Comparison of ENCODE assay signal across 26 cellular contexts in genomic region chr10:45490277-45490676, GRCh38.
"Had no signal": no experiment of that assay in that cellular context is flagged by ENCODE, and none has a peak within 500 bp of the region (broad histone marks: within the 10 kb centered on the region; RNA-seq: fewer than 3 reads in every experiment).

No MANE protein-coding gene starts in this region.

- H3K36me3 Mint-ChIP-seq: stimulated activated effector memory CD8-positive, alpha-beta T cell treated with anti-CD3 and anti-CD28 coated beads, Interleukin-12 subunit alpha, Interleukin-12 subunit beta, amount 100 ng/mL, for 72 hours had no signal

- H3K27ac ChIP-seq: suprapubic skin, testis, thoracic aorta, thyroid gland, tibial artery, tibial nerve, transverse colon, upper lobe of left lung, upper lobe of right lung, uterus, vagina had no signal

- H3K4me3 Mint-ChIP-seq: stimulated activated effector memory CD8-positive, alpha-beta T cell treated with anti-CD3 and anti-CD28 coated beads, Interleukin-12 subunit alpha, Interleukin-12 subunit beta, amount 100 ng/mL, for 72 hours; stimulated activated naive B cell treated with anti-CD40 and anti-IgM and Interleukin-4, amounts not matched to agents 10 μg/mL and 1 μg/mL and 100 μg/mL, for 72 hours; stimulated activated naive CD8-positive, alpha-beta T cell treated with anti-CD3 and anti-CD28 coated beads, Interleukin-15, amount 100 ng/mL, for 72 hours; stimulated activated naive CD8-positive, alpha-beta T cell treated with anti-CD3 and anti-CD28 coated beads, Interleukin-15, Interleukin-2, amounts not matched to agents 100 ng/mL and 50 ng/mL, for 24 hours; type B pancreatic cell had no signal

- H3K27me3 Mint-ChIP-seq: stimulated activated naive B cell treated with anti-CD40 and anti-IgM and Interleukin-4, amounts not matched to agents 10 μg/mL and 1 μg/mL and 100 μg/mL, for 72 hours; stimulated activated naive CD8-positive, alpha-beta T cell treated with anti-CD3 and anti-CD28 coated beads, Interleukin-15, amount 100 ng/mL, for 72 hours; stimulated activated naive CD8-positive, alpha-beta T cell treated with anti-CD3 and anti-CD28 coated beads, Interleukin-15, Interleukin-2, amounts not matched to agents 100 ng/mL and 50 ng/mL, for 24 hours; type B pancreatic cell had no signal

- H3K27me3 ChIP-seq: suprapubic skin, testis, thyroid gland, tibial artery, tibial nerve, transverse colon, upper lobe of left lung, upper lobe of right lung, uterus, vagina had no signal

- H3K9me3 ChIP-seq: suprapubic skin, testis, thoracic aorta, thyroid gland, tibial artery, upper lobe of right lung, uterus, vagina had no signal

- H3K4me3 ChIP-seq: suprapubic skin, testis, thoracic aorta, thyroid gland, tibial artery, tibial nerve, transverse colon, upper lobe of left lung, upper lobe of right lung, uterus, vagina had no signal

- ATAC-seq: stimulated activated effector memory CD8-positive, alpha-beta T cell treated with anti-CD3 and anti-CD28 coated beads, Interleukin-12 subunit alpha, Interleukin-12 subunit beta, amount 100 ng/mL, for 72 hours; stimulated activated naive B cell treated with anti-CD40 and anti-IgM and Interleukin-4, amounts not matched to agents 10 μg/mL and 1 μg/mL and 100 μg/mL, for 72 hours; stimulated activated naive CD8-positive, alpha-beta T cell treated with anti-CD3 and anti-CD28 coated beads, Interleukin-15, amount 100 ng/mL, for 72 hours; stimulated activated naive CD8-positive, alpha-beta T cell treated with anti-CD3 and anti-CD28 coated beads, Interleukin-15, Interleukin-2, amounts not matched to agents 100 U/mL and 50 U/mL, for 24 hours; upper lobe of right lung had no signal

- H3K36me3 ChIP-seq: thoracic aorta, thyroid gland, uterus, vagina had no signal

- H3K27ac Mint-ChIP-seq: stimulated activated effector memory CD8-positive, alpha-beta T cell treated with anti-CD3 and anti-CD28 coated beads, Interleukin-12 subunit alpha, Interleukin-12 subunit beta, amount 100 ng/mL, for 72 hours; stimulated activated naive B cell treated with anti-CD40 and anti-IgM and Interleukin-4, amounts not matched to agents 10 μg/mL and 1 μg/mL and 100 μg/mL, for 72 hours; stimulated activated naive CD8-positive, alpha-beta T cell treated with anti-CD3 and anti-CD28 coated beads, Interleukin-15, amount 100 ng/mL, for 72 hours; stimulated activated naive CD8-positive, alpha-beta T cell treated with anti-CD3 and anti-CD28 coated beads, Interleukin-15, Interleukin-2, amounts not matched to agents 100 ng/mL and 50 ng/mL, for 24 hours; type B pancreatic cell had no signal

- DNase-seq: stimulated activated CD4-positive, alpha-beta T cell treated with anti-CD3 and anti-CD28 coated beads, Interleukin-2, amount 100 ng/mL, for 24 hours; stimulated activated CD4-positive, alpha-beta T cell treated with anti-CD3 and anti-CD28 coated beads, Interleukin-2, amount 100 ng/mL, for 48 hours; stimulated activated CD4-positive, alpha-beta T cell treated with anti-CD3 and anti-CD28 coated beads, Interleukin-4, amount 100 ng/mL, for 1 hour; stimulated activated CD4-positive, alpha-beta T cell treated with anti-CD3 and anti-CD28 coated beads, Interleukin-4, amount 100 ng/mL, for 24 hours; stimulated activated CD4-positive, alpha-beta T cell treated with anti-CD3 and anti-CD28 coated beads, Interleukin-4, amount 100 ng/mL, for 4 hours; stimulated activated CD8-positive, alpha-beta memory T cell treated with anti-CD3 and anti-CD28 coated beads, Interleukin-4, amount 100 ng/mL, for 48 hours; stimulated activated naive B cell treated with anti-CD40 and anti-IgM and Interleukin-4, amounts not matched to agents 10 μg/mL and 1 μg/mL and 100 μg/mL, for 72 hours; stimulated activated naive CD4-positive, alpha-beta T cell; stimulated activated naive CD4-positive, alpha-beta T cell treated with Interleukin-2 at 50 U/mL for 16 hours; stimulated activated naive CD8-positive, alpha-beta T cell treated with anti-CD3 and anti-CD28 coated beads, Interleukin-15, amount 100 ng/mL, for 72 hours; stimulated activated naive CD8-positive, alpha-beta T cell treated with anti-CD3 and anti-CD28 coated beads, Interleukin-15, Interleukin-2, amounts not matched to agents 100 U/mL and 50 U/mL, for 24 hours; substantia nigra; testis; thyroid gland; tibial artery; transverse colon; upper lobe of left lung; upper lobe of right lung; uterus had no signal

- H3K4me1 ChIP-seq: suprapubic skin, testis, thyroid gland, tibial artery, tibial nerve, transverse colon, upper lobe of left lung, upper lobe of right lung, uterus, vagina had no signal
